ENCODE assay signal across 12 cellular contexts in the genomic region with DNA sequence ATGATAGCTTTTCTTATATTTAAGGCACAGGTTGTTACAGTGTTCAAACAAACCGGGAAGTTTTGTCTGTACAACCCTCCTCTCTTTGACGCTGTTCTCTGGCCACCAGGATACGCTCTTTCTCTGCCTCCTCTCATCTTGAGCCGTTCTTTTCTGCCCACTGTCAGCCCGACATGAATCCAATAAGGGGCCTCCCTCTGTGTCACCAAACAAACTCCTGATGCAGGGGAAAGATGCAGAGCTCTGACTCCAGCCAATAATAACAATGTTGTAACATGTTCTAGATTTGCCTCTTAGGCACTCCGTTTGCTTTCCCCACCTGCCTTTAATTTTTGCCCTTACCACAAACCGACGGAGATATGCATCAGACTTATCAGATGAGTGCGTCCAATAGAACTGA.
DNase-seq lines count a peak whose midpoint lies in the region; ATAC-seq and TF ChIP-seq lines count a peak whose summit lies in the region.
"Had no signal": no experiment of that assay in that cellular context is flagged by ENCODE, and none has a peak within 500 bp of the region (broad histone marks: within the 10 kb centered on the region; RNA-seq: fewer than 3 reads in every experiment).

No MANE protein-coding gene starts in this region.

- peak; percentile 87 for DNase-seq in AG09319 (ENCODE audit: extremely low read depth, low read depth)
- DNase-seq in NCI-H345 (lab: John Stamatoyannopoulos, UW) = peak; percentile 33
- DNase-seq in neural crest cell (ENCODE audit: low read depth, low spot score) = peak; percentile 20
- no peak for DNase-seq in CD4-positive, alpha-beta memory T cell
- no peak for DNase-seq in GOT3 (lab: John Stamatoyannopoulos, UW)
- DNase-seq in effector CD4-positive, alpha-beta T cell = no peak
- no peak for DNase-seq in left lung
- DNase-seq: COR-L47, kidney glomerular epithelial cell, RPMI8226, uterus had no signal

- H3K27ac ChIP-seq in ectodermal cell (ENCODE audit: insufficient read depth, low read depth, low read length, poor library complexity, severe bottlenecking) (peak overlapping the region; percentile 54), left lung (no peak overlapping the region)
- no peak overlapping the region for H3K27ac ChIP-seq in CD4-positive, alpha-beta memory T cell (ENCODE audit: low read depth, low read length)

- no peak overlapping the region for H3K4me3 Mint-ChIP-seq in neural crest cell
- no peak overlapping the region for H3K4me3 Mint-ChIP-seq in CD4-positive, alpha-beta memory T cell

- peaks cover 24% of the 10 kb centered on the region for H3K4me1 ChIP-seq in ectodermal cell (ENCODE audit: control insufficient read depth, insufficient read depth, low read length)
- H3K4me1 ChIP-seq in CD4-positive, alpha-beta memory T cell (ENCODE audit: insufficient read depth, low read length) = no peaks in the 10 kb centered on the region
- H3K4me1 ChIP-seq in left lung = no peaks in the 10 kb centered on the region
- H3K4me1 ChIP-seq: uterus had no signal

- H3K4me3 ChIP-seq in ectodermal cell (ENCODE audit: insufficient read depth, low read depth, low read length) = no peak overlapping the region
- no peak overlapping the region for H3K4me3 ChIP-seq in CD4-positive, alpha-beta memory T cell (ENCODE audit: low read length in 2 of 2)
- no peak overlapping the region for H3K4me3 ChIP-seq in left lung
- H3K4me3 ChIP-seq: uterus had no signal

- CTCF ChIA-PET in CD4-positive, alpha-beta memory T cell (lab: Charles Lee; ENCODE audit: partially characterized antibody) = no interaction called here

- H3K9me3 ChIP-seq in ectodermal cell (ENCODE audit: control insufficient read depth, low read length) = no peaks in the 10 kb centered on the region
- H3K9me3 ChIP-seq in CD4-positive, alpha-beta memory T cell (ENCODE audit: control insufficient read depth in 1 of 2, low read length in 2 of 2) = no peaks in the 10 kb centered on the region
- no peaks in the 10 kb centered on the region for H3K9me3 ChIP-seq in left lung
- H3K9me3 ChIP-seq: uterus had no signal

- peaks cover 35% of the 10 kb centered on the region for H3K4me1 Mint-ChIP-seq in neural crest cell
- no peaks in the 10 kb centered on the region for H3K4me1 Mint-ChIP-seq in CD4-positive, alpha-beta memory T cell

- intact Hi-C loops in CD4-positive, alpha-beta memory T cell (cut with micrococcal nuclease) = no loop called here
- intact Hi-C loops in left lung (cut with DNase I) = no loop called here

- H3K36me3 ChIP-seq in ectodermal cell (ENCODE audit: control insufficient read depth, insufficient read depth, low read length) (no peaks in the 10 kb centered on the region), left lung (no peaks in the 10 kb centered on the region)
- no peaks in the 10 kb centered on the region for H3K36me3 ChIP-seq in CD4-positive, alpha-beta memory T cell (ENCODE audit: insufficient read depth, low read length)
- H3K36me3 ChIP-seq: uterus had no signal

- WGBS in ectodermal cell, 2 experiments = 53 to 56% methylated on average over 9 of the region's 9 CpGs

- no peaks in the 10 kb centered on the region for H3K27me3 ChIP-seq in ectodermal cell (ENCODE audit: control insufficient read depth, insufficient read depth, low read length, poor library complexity, severe bottlenecking)
- no peaks in the 10 kb centered on the region for H3K27me3 ChIP-seq in CD4-positive, alpha-beta memory T cell (ENCODE audit: insufficient read depth, low read length)
- peaks cover 0 to 6% of the 10 kb centered on the region in 2 donors for H3K27me3 ChIP-seq in left lung
- H3K27me3 ChIP-seq: uterus had no signal

- no peak overlapping the region for H3K27ac Mint-ChIP-seq in neural crest cell (ENCODE audit: unreplicated experiment)
- H3K27ac Mint-ChIP-seq in CD4-positive, alpha-beta memory T cell = no peak overlapping the region

- no peak for ATAC-seq in left lung

- POLR2A ChIA-PET in CD4-positive, alpha-beta memory T cell (lab: Charles Lee; ENCODE audit: partially characterized antibody) = no interaction called here

- TF ChIP-seq CTCF in AG09319 (IDR thresholded peaks at IDR 0.05; ENCODE audit: low read depth, low read length) = peak; percentile 81
- peak; percentile 51 for TF ChIP-seq CTCF in neural crest cell (conservative IDR thresholded peaks at IDR 0.05)
- no peak for TF ChIP-seq CTCF in left lung (IDR thresholded peaks at IDR 0.05)

- H3K36me3 Mint-ChIP-seq in neural crest cell (ENCODE audit: low read depth) = no peaks in the 10 kb centered on the region
- no peaks in the 10 kb centered on the region for H3K36me3 Mint-ChIP-seq in CD4-positive, alpha-beta memory T cell

- no peaks in the 10 kb centered on the region for H3K27me3 Mint-ChIP-seq in neural crest cell (ENCODE audit: low read depth)
- H3K27me3 Mint-ChIP-seq in CD4-positive, alpha-beta memory T cell = peaks cover 0 to 1% of the 10 kb centered on the region in 2 donors

- H3K9me3 Mint-ChIP-seq in neural crest cell = no peaks in the 10 kb centered on the region
- H3K9me3 Mint-ChIP-seq in CD4-positive, alpha-beta memory T cell = peaks cover 0 to 2% (median 0%) of the 10 kb centered on the region in 8 donors

Comparison
In these comparisons a context has a peak if more than half of its experiments do, and no peak if none do; other contexts are left out.
1. DNase-seq: peak in AG09319 (single experiment), NCI-H345 (single experiment) and neural crest cell (single experiment); none in CD4-positive, alpha-beta memory T cell (0 of 5), GOT3 (single experiment), effector CD4-positive, alpha-beta T cell (single experiment) and left lung (0 of 2).
2. CTCF ChIP-seq: peak in AG09319 (single experiment) and neural crest cell (single experiment); none in left lung (0 of 2).